In genomic region chr7:109259151-109259550, GRCh38 we compare ENCODE assay signal across 10 cellular contexts.
DNase-seq lines count a peak whose midpoint lies in the region; ATAC-seq and TF ChIP-seq lines count a peak whose summit lies in the region.
"Had no signal": no experiment of that assay in that cellular context is flagged by ENCODE, and none has a peak within 500 bp of the region (broad histone marks: within the 10 kb centered on the region; RNA-seq: fewer than 3 reads in every experiment).

No MANE protein-coding gene starts in this region.

- no peak for TF ChIP-seq CTCF in MM.1S (IDR thresholded peaks at IDR 0.05; ENCODE audit: low read length)

- H3K79me2 ChIP-seq in MM.1S (ENCODE audit: low read length), result no peaks in the 10 kb centered on the region

- H2BK120ac ChIP-seq in neuronal stem cell (ENCODE audit: low read depth, low read length), result no peak overlapping the region

- H2BK5ac ChIP-seq in neuronal stem cell (ENCODE audit: low read length), result no peak overlapping the region

- H3K9me2 ChIP-seq in MM.1S (replicated peaks; ENCODE audit: insufficient read depth, low read length), result no peaks in the 10 kb centered on the region

- no peak overlapping the region for H2BK15ac ChIP-seq in neuronal stem cell (ENCODE audit: low read length)

- no CpG with 5 or more reads among the region's 1 CpG for WGBS in neuronal stem cell (ENCODE audit: extremely low coverage in 2 of 2, insufficient read length in 2 of 2, insufficient replicate concordance in 1 of 2), 2 donors

- no peak overlapping the region for H2AK5ac ChIP-seq in neuronal stem cell (ENCODE audit: low read depth, low read length)

- H3K23ac ChIP-seq in neuronal stem cell (ENCODE audit: low read depth, low read length, poor library complexity), result no peak overlapping the region

- H3K4me1 ChIP-seq in MM.1S (ENCODE audit: low read length) (peaks cover 15% of the 10 kb centered on the region), neuronal stem cell (ENCODE audit: control insufficient read depth in 2 of 2, insufficient read depth in 1 of 2, low read depth in 1 of 2, low read length in 2 of 2) (no peaks in the 10 kb centered on the region)
- H3K4me1 ChIP-seq: psoas muscle had no signal

- no peak overlapping the region for H3K18ac ChIP-seq in neuronal stem cell (ENCODE audit: low read length)

- H3K4me3 ChIP-seq in MM.1S (ENCODE audit: low read length) (no peak overlapping the region), neuronal stem cell (ENCODE audit: low read length in 2 of 2) (no peak overlapping the region)
- H3K4me3 ChIP-seq: psoas muscle had no signal

- H3K9me3 ChIP-seq in MM.1S (replicated peaks; ENCODE audit: insufficient read depth, low read length) (no peaks in the 10 kb centered on the region), neuronal stem cell (replicated peaks in 1 of 2; ENCODE audit: control insufficient read depth in 2 of 2, insufficient read depth in 1 of 2, low read depth in 1 of 2, low read length in 2 of 2) (no peaks in the 10 kb centered on the region)
- H3K9me3 ChIP-seq: psoas muscle had no signal

- H3K36me3 ChIP-seq in MM.1S (replicated peaks; ENCODE audit: insufficient read depth, low read length) (no peaks in the 10 kb centered on the region), neuronal stem cell (replicated peaks in 1 of 2; ENCODE audit: control insufficient read depth in 2 of 2, insufficient read depth in 2 of 2, low read length in 2 of 2) (no peaks in the 10 kb centered on the region)

- H3K4ac ChIP-seq in neuronal stem cell (ENCODE audit: low read length), result no peak overlapping the region

- H3F3A ChIP-seq in MM.1S (ENCODE audit: insufficient read depth, low read length), result 0 out of 2 replicates have a peak, but pooled peaks cover 4% of the 10 kb centered on the region

- H3K4me2 ChIP-seq in MM.1S (ENCODE audit: low read depth, low read length) (peak overlapping the region; percentile 29; the same call in 1 of the 2 replicates), neuronal stem cell (ENCODE audit: insufficient read depth, low read length, poor library complexity, severe bottlenecking) (no peak overlapping the region)

- H3K14ac ChIP-seq in neuronal stem cell (ENCODE audit: low read length), result no peak overlapping the region

- H2BK12ac ChIP-seq in neuronal stem cell (ENCODE audit: low read length), result no peak overlapping the region

- H3K27me3 ChIP-seq in MM.1S (replicated peaks; ENCODE audit: insufficient read depth, low read length) (no peaks in the 10 kb centered on the region), neuronal stem cell (ENCODE audit: control insufficient read depth in 3 of 3, insufficient read depth in 3 of 3, low read depth in 1 of 3, low read length in 3 of 3) (no peaks in the 10 kb centered on the region)

- H3K9ac ChIP-seq in MM.1S (ENCODE audit: low read length) (no peak overlapping the region), neuronal stem cell (ENCODE audit: low read depth, low read length, poor library complexity) (no peak overlapping the region)

- H4K20me1 ChIP-seq in MM.1S (ENCODE audit: insufficient read depth, low read length), result no peaks in the 10 kb centered on the region

- peak overlapping the region; percentile 2; the same call in 1 of the 2 replicates for H3K27ac ChIP-seq in MM.1S (ENCODE audit: low read length)
- H3K27ac ChIP-seq in neuronal stem cell (replicated peaks; ENCODE audit: low read length), result no peak overlapping the region
- H3K27ac ChIP-seq: psoas muscle had no signal

- DNase-seq in MM.1S (peak; percentile 95), neuronal stem cell (ENCODE audit: low spot score) (peak; percentile 8), NCI-H446 (lab: John Stamatoyannopoulos, UW) (no peak), SIG-M5 treated with dmso at 0.1 percent for 504 hours (lab: John Stamatoyannopoulos, UW; ENCODE audit: unreplicated experiment) (no peak), NCI-H2196 (lab: John Stamatoyannopoulos, UW; ENCODE audit: unreplicated experiment) (no peak)
- DNase-seq: Calu3, NCI-H1092, psoas muscle had no signal

- no peak overlapping the region for H4K91ac ChIP-seq in neuronal stem cell (ENCODE audit: low read depth, low read length, poor library complexity)

- H2AFZ ChIP-seq in MM.1S (ENCODE audit: low read length) (no peak overlapping the region; the same call in 1 of the 2 replicates), neuronal stem cell (ENCODE audit: low read length) (peak overlapping the region; percentile 6)

- H3K79me1 ChIP-seq in neuronal stem cell (ENCODE audit: low read depth, low read length), result no peaks in the 10 kb centered on the region

- no peak overlapping the region for H4K8ac ChIP-seq in neuronal stem cell (ENCODE audit: low read depth, low read length)

- ATAC-seq in GM19397 (IDR thresholded peaks at IDR 0.05; ENCODE audit: unreplicated experiment) (peak; percentile 78), HG02970 (IDR thresholded peaks at IDR 0.05; ENCODE audit: low FRiP score, unreplicated experiment) (peak; percentile 55)
- ATAC-seq: psoas muscle had no signal

Comparison
In these comparisons a context has a peak if more than half of its experiments do, and no peak if none do; other contexts are left out.
1. DNase-seq: peak in MM.1S (single experiment) and neuronal stem cell (single experiment); none in NCI-H446 (0 of 2), SIG-M5 treated with dmso at 0.1 percent for 504 hours (single experiment) and NCI-H2196 (single experiment).